In genomic region chr16:11851301-11852091, GRCh38 we compare ENCODE assay signal across 1 cellular context.
TF ChIP-seq lines count a peak whose summit lies in the region.

RSL1D1 (minus strand) TSS chr16:11851542; CDS start chr16:11851512, 30 bp downstream.

TF ChIP-seq in H1, 55 proteins besides CTCF, POLR2A, EP300 and RAD21:
- TF ChIP-seq GTF2F1 (IDR thresholded peaks at IDR 0.05; ENCODE audit: borderline replicate concordance, low read depth, low read length): peak; percentile 51; the same call in 1 of the 2 replicates
- peak in 1 of 2 experiments; percentile 88; a peak in 2 of 4 replicates for TF ChIP-seq HDAC2 (IDR thresholded peaks at IDR 0.05; ENCODE audit: borderline replicate concordance in 1 of 2, low read depth in 2 of 2, low read length in 2 of 2)
- no peak for TF ChIP-seq CTBP2 (IDR thresholded peaks at IDR 0.05; ENCODE audit: borderline replicate concordance, insufficient read depth, insufficient read length, low read length)
- no peak; the same call in 1 of the 2 replicates for TF ChIP-seq RBBP5 (IDR thresholded peaks at IDR 0.05; ENCODE audit: borderline replicate concordance, low read depth, low read length)
- no peak for TF ChIP-seq BCL11A (IDR thresholded peaks at IDR 0.05; ENCODE audit: low read depth in 2 of 2, low read length in 2 of 2)
- no peak for TF ChIP-seq HDAC6 (IDR thresholded peaks at IDR 0.05; ENCODE audit: low read depth, low read length)
- no peak for TF ChIP-seq JUND (IDR thresholded peaks at IDR 0.05; ENCODE audit: low read length)
- 0 out of 2 replicates have a peak, but pooled peaks have one; percentile 45 for TF ChIP-seq SP4 (IDR thresholded peaks at IDR 0.05; ENCODE audit: low read length)
- TF ChIP-seq KDM4A (IDR thresholded peaks at IDR 0.05; ENCODE audit: low read depth, low read length, severe bottlenecking): peak; percentile 48
- no peak for TF ChIP-seq USF2 (IDR thresholded peaks at IDR 0.05; ENCODE audit: low read length)
- 0 out of 2 replicates have a peak, but pooled peaks have one; percentile 18 for TF ChIP-seq TCF12 (IDR thresholded peaks at IDR 0.05; ENCODE audit: low read depth, low read length)
- TF ChIP-seq TEAD4 (IDR thresholded peaks at IDR 0.05; ENCODE audit: low read depth, low read length): no peak
- peak; percentile 54; the same call in 1 of the 2 replicates for TF ChIP-seq KDM5A (IDR thresholded peaks at IDR 0.05; ENCODE audit: low read length)
- peak; percentile 96 for TF ChIP-seq TAF7 (optimal IDR thresholded peaks at IDR 0.05; ENCODE audit: borderline replicate concordance, low read depth, low read length)
- 0 out of 2 replicates have a peak, but pooled peaks have one; percentile 8 for TF ChIP-seq SP1 (IDR thresholded peaks at IDR 0.05; ENCODE audit: low read depth, low read length)
- no peak for TF ChIP-seq EZH2 (IDR thresholded peaks at IDR 0.05; ENCODE audit: low read depth, low read length, severe bottlenecking)
- TF ChIP-seq CHD2 (IDR thresholded peaks at IDR 0.05; ENCODE audit: low read length): no peak
- TF ChIP-seq BRCA1 (IDR thresholded peaks at IDR 0.05; ENCODE audit: low read depth, low read length): no peak
- TF ChIP-seq KDM1A (IDR thresholded peaks at IDR 0.05; ENCODE audit: borderline replicate concordance, low read length): no peak
- no peak for TF ChIP-seq RXRA (IDR thresholded peaks at IDR 0.05; ENCODE audit: insufficient read depth, low read depth, low read length)
- TF ChIP-seq SAP30 (IDR thresholded peaks at IDR 0.05; ENCODE audit: insufficient read depth, insufficient replicate concordance, low read length): peak; percentile 55
- no peak for TF ChIP-seq CHD1 (IDR thresholded peaks at IDR 0.05; ENCODE audit: low read depth, low read length)
- TF ChIP-seq CBX5 (IDR thresholded peaks at IDR 0.05; ENCODE audit: low read depth, low read length): no peak
- TF ChIP-seq BACH1 (IDR thresholded peaks at IDR 0.05; ENCODE audit: low read length): no peak
- TF ChIP-seq CBX8 (IDR thresholded peaks at IDR 0.05; ENCODE audit: borderline replicate concordance, low read depth, low read length): no peak
- peak; percentile 94 for TF ChIP-seq GABPA (IDR thresholded peaks at IDR 0.05; ENCODE audit: borderline replicate concordance, insufficient read depth, low read length)
- peak; percentile 26; the same call in 1 of the 2 replicates for TF ChIP-seq E2F6 (IDR thresholded peaks at IDR 0.05)
- TF ChIP-seq ZNF274 (IDR thresholded peaks at IDR 0.05; ENCODE audit: borderline replicate concordance, extremely low read depth, low read length): no peak
- TF ChIP-seq MAX (IDR thresholded peaks at IDR 0.05): peak; percentile 82
- TF ChIP-seq PHF8 (conservative IDR thresholded peaks at IDR 0.05; ENCODE audit: low read depth, low read length): peak; percentile 98
- TF ChIP-seq ATF3 (IDR thresholded peaks at IDR 0.05; ENCODE audit: insufficient read depth, low read depth, low read length): no peak
- TF ChIP-seq CHD7 (IDR thresholded peaks at IDR 0.05; ENCODE audit: insufficient replicate concordance, low read length): no peak
- no peak for TF ChIP-seq ATF2 (IDR thresholded peaks at IDR 0.05; ENCODE audit: low read length)
- TF ChIP-seq YY1 (IDR thresholded peaks at IDR 0.05; ENCODE audit: low read depth, low read length): peak; percentile 96
- peak; percentile 94 for TF ChIP-seq POLR2AphosphoS5 (IDR thresholded peaks at IDR 0.05; ENCODE audit: low read depth, low read length)
- TF ChIP-seq RNF2 (IDR thresholded peaks at IDR 0.05; ENCODE audit: borderline replicate concordance, low read depth, low read length, missing control alignments, poor library complexity, severe bottlenecking): no peak
- TF ChIP-seq NRF1 (IDR thresholded peaks at IDR 0.05; ENCODE audit: low read depth, low read length): peak; percentile 95
- no peak for TF ChIP-seq MAFK (IDR thresholded peaks at IDR 0.05; ENCODE audit: low read depth, low read length)
- TF ChIP-seq SRF (IDR thresholded peaks at IDR 0.05; ENCODE audit: low read depth, low read length): no peak
- TF ChIP-seq POU5F1 (IDR thresholded peaks at IDR 0.05; ENCODE audit: low read depth, low read length): no peak
- peak; percentile 87 for TF ChIP-seq CREB1 (IDR thresholded peaks at IDR 0.05)
- TF ChIP-seq CEBPB (IDR thresholded peaks at IDR 0.05; ENCODE audit: low read depth, low read length): no peak
- TF ChIP-seq SIRT6 (IDR thresholded peaks at IDR 0.05; ENCODE audit: low read length): no peak
- no peak for TF ChIP-seq SUZ12 (IDR thresholded peaks at IDR 0.05; ENCODE audit: low read length)
- peak; percentile 90 for TF ChIP-seq TBP (IDR thresholded peaks at IDR 0.05; ENCODE audit: low read depth, low read length)
- TF ChIP-seq SP2 (IDR thresholded peaks at IDR 0.05; ENCODE audit: low read length): peak; percentile 6; the same call in 1 of the 2 replicates
- peak in 1 of 2 experiments; percentile 70; a peak in 1 of 4 replicates for TF ChIP-seq SIN3A (conservative IDR thresholded peaks at IDR 0.05 in 1 of 2, IDR thresholded peaks at IDR 0.05 in 1 of 2; ENCODE audit: low read depth in 1 of 2, low read length in 2 of 2)
- no peak for TF ChIP-seq JUN (IDR thresholded peaks at IDR 0.05; ENCODE audit: low read depth, low read length)
- TF ChIP-seq ASH2L (IDR thresholded peaks at IDR 0.05; ENCODE audit: low read length): peak; percentile 47
- no peak; the same call in 1 of the 2 replicates for TF ChIP-seq EGR1 (IDR thresholded peaks at IDR 0.05; ENCODE audit: borderline replicate concordance, low read depth, low read length)
- peak; percentile 98 for TF ChIP-seq TAF1 (IDR thresholded peaks at IDR 0.05; ENCODE audit: low read depth, low read length)
- no peak for TF ChIP-seq SIX5 (IDR thresholded peaks at IDR 0.05; ENCODE audit: low read depth, low read length)
- no peak for TF ChIP-seq RFX5 (IDR thresholded peaks at IDR 0.05; ENCODE audit: borderline replicate concordance, low read depth, low read length)
- no peak for TF ChIP-seq FOSL1 (IDR thresholded peaks at IDR 0.05; ENCODE audit: insufficient read depth, low read depth, low read length)
- no peak for TF ChIP-seq NANOG (IDR thresholded peaks at IDR 0.05; ENCODE audit: insufficient read depth, low read depth, low read length, poor library complexity, severe bottlenecking)
